ENCODE assay signal across 1 cellular context in the genomic region with DNA sequence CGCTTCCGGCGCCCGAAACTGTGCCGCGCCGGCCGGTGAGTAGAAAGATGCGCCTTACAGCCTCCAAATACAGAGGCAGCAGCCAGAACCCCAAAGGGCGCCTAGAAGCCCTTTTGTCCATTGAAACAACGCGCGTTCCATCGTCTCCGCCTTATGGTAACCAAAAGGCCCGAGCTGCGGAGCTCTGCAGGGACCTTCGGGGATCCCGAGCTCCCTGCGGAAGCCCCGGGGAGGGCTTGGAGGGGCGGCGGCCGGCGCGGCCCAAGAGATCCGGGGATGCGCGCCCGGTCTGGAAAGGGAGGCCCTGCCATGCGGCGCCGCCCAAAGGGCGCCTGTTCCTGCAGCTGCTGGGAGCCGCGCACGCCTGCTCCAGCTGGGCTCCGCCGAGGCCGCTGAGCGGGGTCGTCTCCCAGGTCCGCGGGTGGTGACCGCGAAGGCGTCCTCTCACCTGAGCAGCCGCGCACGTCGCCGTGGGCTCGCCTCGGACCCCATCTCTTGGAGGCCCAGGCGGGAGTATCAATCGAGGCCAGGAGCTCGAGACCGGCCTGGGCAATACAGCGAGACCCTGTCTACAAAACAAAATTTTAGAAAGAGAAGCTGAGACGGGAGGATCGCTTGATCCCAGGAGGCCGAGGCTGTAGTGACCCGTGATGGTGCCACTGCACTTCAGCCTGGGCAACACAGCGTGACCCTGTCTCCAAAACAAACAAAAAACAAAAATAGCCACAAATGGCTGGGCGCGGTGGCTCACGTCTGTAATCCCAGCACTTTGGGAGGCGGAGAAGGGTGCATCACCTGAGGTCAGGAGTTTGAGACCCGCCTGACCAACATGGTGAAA.
TF ChIP-seq lines count a peak whose summit lies in the region.

No MANE protein-coding gene starts in this region.

TF ChIP-seq in HepG2, 621 proteins besides CTCF, POLR2A, EP300 and RAD21 (continued from another document and continues in another):
- TF ChIP-seq ATM (IDR thresholded peaks at IDR 0.05; ENCODE audit: borderline replicate concordance) (no peak), ZNF619 (CRISPR knock-in tag; IDR thresholded peaks at IDR 0.05) (no peak; the same call in 1 of the 2 replicates), YEATS2 (CRISPR knock-in tag; IDR thresholded peaks at IDR 0.05; ENCODE audit: borderline replicate concordance) (peak; percentile 47; the same call in 1 of the 2 replicates), ZNF616 (CRISPR knock-in tag; IDR thresholded peaks at IDR 0.05; ENCODE audit: low read depth) (0 out of 2 replicates have a peak, but pooled peaks have one; percentile 64), PHF8 (CRISPR knock-in tag; IDR thresholded peaks at IDR 0.05) (peak; percentile 87), NAIF1 (CRISPR knock-in tag; IDR thresholded peaks at IDR 0.05; ENCODE audit: borderline replicate concordance) (peak; percentile 85; the same call in 1 of the 2 replicates), SOX13 (IDR thresholded peaks at IDR 0.05) (no peak), SOX13 (CRISPR knock-in tag; conservative IDR thresholded peaks at IDR 0.05 in 1 of 2, IDR thresholded peaks at IDR 0.05 in 1 of 2) (peak in 1 of 2 experiments; percentile 95; a peak in 1 of 4 replicates), CHCHD3 (CRISPR knock-in tag; IDR thresholded peaks at IDR 0.05) (peak; percentile 42; the same call in 1 of the 2 replicates), TSC22D2 (CRISPR knock-in tag; IDR thresholded peaks at IDR 0.05; ENCODE audit: borderline replicate concordance) (no peak), KAT7 (CRISPR knock-in tag; IDR thresholded peaks at IDR 0.05; ENCODE audit: borderline replicate concordance) (peak; percentile 92; the same call in 1 of the 2 replicates), ETV5 (CRISPR knock-in tag; IDR thresholded peaks at IDR 0.05; ENCODE audit: borderline replicate concordance) (no peak), CHD2 (IDR thresholded peaks at IDR 0.05; ENCODE audit: low read depth, low read length) (no peak), GABPB1 (CRISPR knock-in tag; IDR thresholded peaks at IDR 0.05) (peak; percentile 75; the same call in 1 of the 2 replicates), ZC3H4 (CRISPR knock-in tag; IDR thresholded peaks at IDR 0.05; ENCODE audit: borderline replicate concordance) (0 out of 2 replicates have a peak, but pooled peaks have one; percentile 2), ZNF772 (CRISPR knock-in tag; IDR thresholded peaks at IDR 0.05) (peak; percentile 96), CHD4 (IDR thresholded peaks at IDR 0.05; ENCODE audit: borderline replicate concordance, low read length) (peak; percentile 93), PHF21A (CRISPR knock-in tag; IDR thresholded peaks at IDR 0.05) (peak; percentile 69; the same call in 1 of the 2 replicates), MEIS1 (CRISPR knock-in tag; IDR thresholded peaks at IDR 0.05; ENCODE audit: borderline replicate concordance) (peak; percentile 69), ZNF446 (CRISPR knock-in tag; IDR thresholded peaks at IDR 0.05) (peak; percentile 34), YY1 (IDR thresholded peaks at IDR 0.05; ENCODE audit: insufficient read depth, insufficient replicate concordance, low read depth, low read length) (no peak), TBX2 (CRISPR knock-in tag; IDR thresholded peaks at IDR 0.05; ENCODE audit: borderline replicate concordance) (peak; percentile 64), ZFX (CRISPR knock-in tag; IDR thresholded peaks at IDR 0.05; ENCODE audit: low read depth) (peak; percentile 90), KLF15 (CRISPR knock-in tag; IDR thresholded peaks at IDR 0.05; ENCODE audit: borderline replicate concordance) (no peak), KDM5A (IDR thresholded peaks at IDR 0.05; ENCODE audit: borderline replicate concordance, low read length) (peak; percentile 59; the same call in 1 of the 2 replicates), ARNTL (CRISPR knock-in tag; IDR thresholded peaks at IDR 0.05) (peak; percentile 42; the same call in 1 of the 2 replicates), NKX3-1 (CRISPR knock-in tag; IDR thresholded peaks at IDR 0.05) (peak; percentile 24; the same call in 1 of the 2 replicates), ZNF567 (CRISPR knock-in tag; IDR thresholded peaks at IDR 0.05; ENCODE audit: borderline replicate concordance) (peak; percentile 65; the same call in 1 of the 2 replicates)
- TF ChIP-seq, protein P1, sequence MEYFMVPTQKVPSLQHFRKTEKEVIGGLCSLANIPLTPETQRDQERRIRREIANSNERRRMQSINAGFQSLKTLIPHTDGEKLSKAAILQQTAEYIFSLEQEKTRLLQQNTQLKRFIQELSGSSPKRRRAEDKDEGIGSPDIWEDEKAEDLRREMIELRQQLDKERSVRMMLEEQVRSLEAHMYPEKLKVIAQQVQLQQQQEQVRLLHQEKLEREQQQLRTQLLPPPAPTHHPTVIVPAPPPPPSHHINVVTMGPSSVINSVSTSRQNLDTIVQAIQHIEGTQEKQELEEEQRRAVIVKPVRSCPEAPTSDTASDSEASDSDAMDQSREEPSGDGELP (IDR thresholded peaks at IDR 0.05; ENCODE audit: borderline replicate concordance, low read depth): peak; percentile 84
- TF ChIP-seq, protein P2, sequence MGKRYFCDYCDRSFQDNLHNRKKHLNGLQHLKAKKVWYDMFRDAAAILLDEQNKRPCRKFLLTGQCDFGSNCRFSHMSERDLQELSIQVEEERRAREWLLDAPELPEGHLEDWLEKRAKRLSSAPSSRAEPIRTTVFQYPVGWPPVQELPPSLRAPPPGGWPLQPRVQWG (CRISPR knock-in tag; IDR thresholded peaks at IDR 0.05; ENCODE audit: borderline replicate concordance, low read depth): no peak
- TF ChIP-seq, protein P3, sequence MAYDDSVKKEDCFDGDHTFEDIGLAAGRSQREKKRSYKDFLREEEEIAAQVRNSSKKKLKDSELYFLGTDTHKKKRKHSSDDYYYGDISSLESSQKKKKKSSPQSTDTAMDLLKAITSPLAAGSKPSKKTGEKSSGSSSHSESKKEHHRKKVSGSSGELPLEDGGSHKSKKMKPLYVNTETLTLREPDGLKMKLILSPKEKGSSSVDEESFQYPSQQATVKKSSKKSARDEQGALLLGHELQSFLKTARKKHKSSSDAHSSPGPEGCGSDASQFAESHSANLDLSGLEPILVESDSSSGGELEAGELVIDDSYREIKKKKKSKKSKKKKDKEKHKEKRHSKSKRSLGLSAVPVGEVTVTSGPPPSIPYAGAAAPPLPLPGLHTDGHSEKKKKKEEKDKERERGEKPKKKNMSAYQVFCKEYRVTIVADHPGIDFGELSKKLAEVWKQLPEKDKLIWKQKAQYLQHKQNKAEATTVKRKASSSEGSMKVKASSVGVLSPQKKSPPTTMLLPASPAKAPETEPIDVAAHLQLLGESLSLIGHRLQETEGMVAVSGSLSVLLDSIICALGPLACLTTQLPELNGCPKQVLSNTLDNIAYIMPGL (CRISPR knock-in tag; IDR thresholded peaks at IDR 0.05; ENCODE audit: borderline replicate concordance in 1 of 2, low read depth in 1 of 2): peak; percentile 19 to 100
- TF ChIP-seq, protein P4, sequence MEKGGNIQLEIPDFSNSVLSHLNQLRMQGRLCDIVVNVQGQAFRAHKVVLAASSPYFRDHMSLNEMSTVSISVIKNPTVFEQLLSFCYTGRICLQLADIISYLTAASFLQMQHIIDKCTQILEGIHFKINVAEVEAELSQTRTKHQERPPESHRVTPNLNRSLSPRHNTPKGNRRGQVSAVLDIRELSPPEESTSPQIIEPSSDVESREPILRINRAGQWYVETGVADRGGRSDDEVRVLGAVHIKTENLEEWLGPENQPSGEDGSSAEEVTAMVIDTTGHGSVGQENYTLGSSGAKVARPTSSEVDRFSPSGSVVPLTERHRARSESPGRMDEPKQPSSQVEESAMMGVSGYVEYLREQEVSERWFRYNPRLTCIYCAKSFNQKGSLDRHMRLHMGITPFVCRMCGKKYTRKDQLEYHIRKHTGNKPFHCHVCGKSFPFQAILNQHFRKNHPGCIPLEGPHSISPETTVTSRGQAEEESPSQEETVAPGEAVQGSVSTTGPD (CRISPR knock-in tag; IDR thresholded peaks at IDR 0.05): no peak; the same call in 1 of the 2 replicates
- TF ChIP-seq, protein P5, sequence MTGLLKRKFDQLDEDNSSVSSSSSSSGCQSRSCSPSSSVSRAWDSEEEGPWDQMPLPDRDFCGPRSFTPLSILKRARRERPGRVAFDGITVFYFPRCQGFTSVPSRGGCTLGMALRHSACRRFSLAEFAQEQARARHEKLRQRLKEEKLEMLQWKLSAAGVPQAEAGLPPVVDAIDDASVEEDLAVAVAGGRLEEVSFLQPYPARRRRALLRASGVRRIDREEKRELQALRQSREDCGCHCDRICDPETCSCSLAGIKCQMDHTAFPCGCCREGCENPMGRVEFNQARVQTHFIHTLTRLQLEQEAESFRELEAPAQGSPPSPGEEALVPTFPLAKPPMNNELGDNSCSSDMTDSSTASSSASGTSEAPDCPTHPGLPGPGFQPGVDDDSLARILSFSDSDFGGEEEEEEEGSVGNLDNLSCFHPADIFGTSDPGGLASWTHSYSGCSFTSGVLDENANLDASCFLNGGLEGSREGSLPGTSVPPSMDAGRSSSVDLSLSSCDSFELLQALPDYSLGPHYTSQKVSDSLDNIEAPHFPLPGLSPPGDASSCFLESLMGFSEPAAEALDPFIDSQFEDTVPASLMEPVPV (CRISPR knock-in tag; IDR thresholded peaks at IDR 0.05): peak; percentile 89; the same call in 1 of the 2 replicates
- TF ChIP-seq, protein P6, sequence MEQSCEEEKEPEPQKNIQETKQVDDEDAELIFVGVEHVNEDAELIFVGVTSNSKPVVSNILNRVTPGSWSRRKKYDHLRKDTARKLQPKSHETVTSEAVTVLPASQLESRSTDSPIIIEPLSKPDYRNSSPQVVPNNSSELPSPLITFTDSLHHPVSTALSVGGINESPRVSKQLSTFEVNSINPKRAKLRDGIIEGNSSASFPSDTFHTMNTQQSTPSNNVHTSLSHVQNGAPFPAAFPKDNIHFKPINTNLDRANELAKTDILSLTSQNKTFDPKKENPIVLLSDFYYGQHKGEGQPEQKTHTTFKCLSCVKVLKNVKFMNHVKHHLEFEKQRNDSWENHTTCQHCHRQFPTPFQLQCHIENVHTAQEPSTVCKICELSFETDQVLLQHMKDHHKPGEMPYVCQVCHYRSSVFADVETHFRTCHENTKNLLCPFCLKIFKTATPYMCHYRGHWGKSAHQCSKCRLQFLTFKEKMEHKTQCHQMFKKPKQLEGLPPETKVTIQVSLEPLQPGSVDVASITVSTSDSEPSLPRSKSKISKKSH (CRISPR knock-in tag; IDR thresholded peaks at IDR 0.05; ENCODE audit: borderline replicate concordance): no peak
- TF ChIP-seq, protein P7, sequence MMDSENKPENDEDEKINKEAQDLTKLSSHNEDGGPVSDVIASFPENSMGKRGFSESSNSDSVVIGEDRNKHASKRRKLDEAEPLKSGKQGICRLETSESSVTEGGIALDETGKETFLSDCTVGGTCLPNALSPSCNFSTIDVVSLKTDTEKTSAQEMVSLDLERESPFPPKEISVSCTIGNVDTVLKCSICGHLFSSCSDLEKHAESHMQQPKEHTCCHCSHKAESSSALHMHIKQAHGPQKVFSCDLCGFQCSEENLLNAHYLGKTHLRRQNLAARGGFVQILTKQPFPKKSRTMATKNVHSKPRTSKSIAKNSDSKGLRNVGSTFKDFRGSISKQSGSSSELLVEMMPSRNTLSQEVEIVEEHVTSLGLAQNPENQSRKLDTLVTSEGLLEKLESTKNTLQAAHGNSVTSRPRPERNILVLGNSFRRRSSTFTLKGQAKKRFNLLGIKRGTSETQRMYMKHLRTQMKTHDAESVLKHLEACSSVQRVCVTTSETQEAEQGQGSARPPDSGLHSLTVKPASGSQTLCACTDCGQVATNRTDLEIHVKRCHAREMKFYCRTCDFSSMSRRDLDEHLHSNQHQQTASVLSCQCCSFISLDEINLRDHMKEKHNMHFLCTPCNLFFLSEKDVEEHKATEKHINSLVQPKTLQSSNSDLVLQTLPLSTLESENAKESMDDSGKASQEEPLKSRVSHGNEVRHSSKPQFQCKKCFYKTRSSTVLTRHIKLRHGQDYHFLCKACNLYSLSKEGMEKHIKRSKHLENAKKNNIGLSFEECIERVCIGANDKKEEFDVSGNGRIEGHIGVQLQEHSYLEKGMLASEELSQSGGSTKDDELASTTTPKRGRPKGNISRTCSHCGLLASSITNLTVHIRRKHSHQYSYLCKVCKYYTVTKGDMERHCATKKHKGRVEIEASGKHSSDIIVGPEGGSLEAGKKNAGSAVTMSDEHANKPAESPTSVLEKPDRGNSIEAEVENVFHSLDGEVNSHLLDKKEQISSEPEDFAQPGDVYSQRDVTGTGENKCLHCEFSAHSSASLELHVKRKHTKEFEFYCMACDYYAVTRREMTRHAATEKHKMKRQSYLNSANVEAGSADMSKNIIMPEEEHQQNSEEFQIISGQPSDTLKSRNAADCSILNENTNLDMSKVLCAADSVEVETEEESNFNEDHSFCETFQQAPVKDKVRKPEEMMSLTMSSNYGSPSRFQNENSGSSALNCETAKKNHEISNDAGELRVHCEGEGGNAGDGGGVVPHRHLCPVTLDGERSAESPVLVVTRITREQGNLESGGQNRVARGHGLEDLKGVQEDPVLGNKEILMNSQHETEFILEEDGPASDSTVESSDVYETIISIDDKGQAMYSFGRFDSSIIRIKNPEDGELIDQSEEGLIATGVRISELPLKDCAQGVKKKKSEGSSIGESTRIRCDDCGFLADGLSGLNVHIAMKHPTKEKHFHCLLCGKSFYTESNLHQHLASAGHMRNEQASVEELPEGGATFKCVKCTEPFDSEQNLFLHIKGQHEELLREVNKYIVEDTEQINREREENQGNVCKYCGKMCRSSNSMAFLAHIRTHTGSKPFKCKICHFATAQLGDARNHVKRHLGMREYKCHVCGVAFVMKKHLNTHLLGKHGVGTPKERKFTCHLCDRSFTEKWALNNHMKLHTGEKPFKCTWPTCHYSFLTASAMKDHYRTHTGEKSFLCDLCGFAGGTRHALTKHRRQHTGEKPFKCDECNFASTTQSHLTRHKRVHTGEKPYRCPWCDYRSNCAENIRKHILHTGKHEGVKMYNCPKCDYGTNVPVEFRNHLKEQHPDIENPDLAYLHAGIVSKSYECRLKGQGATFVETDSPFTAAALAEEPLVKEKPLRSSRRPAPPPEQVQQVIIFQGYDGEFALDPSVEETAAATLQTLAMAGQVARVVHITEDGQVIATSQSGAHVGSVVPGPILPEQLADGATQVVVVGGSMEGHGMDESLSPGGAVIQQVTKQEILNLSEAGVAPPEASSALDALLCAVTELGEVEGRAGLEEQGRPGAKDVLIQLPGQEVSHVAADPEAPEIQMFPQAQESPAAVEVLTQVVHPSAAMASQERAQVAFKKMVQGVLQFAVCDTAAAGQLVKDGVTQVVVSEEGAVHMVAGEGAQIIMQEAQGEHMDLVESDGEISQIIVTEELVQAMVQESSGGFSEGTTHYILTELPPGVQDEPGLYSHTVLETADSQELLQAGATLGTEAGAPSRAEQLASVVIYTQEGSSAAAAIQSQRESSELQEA (CRISPR knock-in tag; IDR thresholded peaks at IDR 0.05; ENCODE audit: not compliant biosample characterization): peak; percentile 69
- TF ChIP-seq, protein P8, sequence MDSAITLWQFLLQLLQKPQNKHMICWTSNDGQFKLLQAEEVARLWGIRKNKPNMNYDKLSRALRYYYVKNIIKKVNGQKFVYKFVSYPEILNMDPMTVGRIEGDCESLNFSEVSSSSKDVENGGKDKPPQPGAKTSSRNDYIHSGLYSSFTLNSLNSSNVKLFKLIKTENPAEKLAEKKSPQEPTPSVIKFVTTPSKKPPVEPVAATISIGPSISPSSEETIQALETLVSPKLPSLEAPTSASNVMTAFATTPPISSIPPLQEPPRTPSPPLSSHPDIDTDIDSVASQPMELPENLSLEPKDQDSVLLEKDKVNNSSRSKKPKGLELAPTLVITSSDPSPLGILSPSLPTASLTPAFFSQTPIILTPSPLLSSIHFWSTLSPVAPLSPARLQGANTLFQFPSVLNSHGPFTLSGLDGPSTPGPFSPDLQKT (CRISPR knock-in tag; IDR thresholded peaks at IDR 0.05; ENCODE audit: borderline replicate concordance): no peak
